In the genomic region with DNA sequence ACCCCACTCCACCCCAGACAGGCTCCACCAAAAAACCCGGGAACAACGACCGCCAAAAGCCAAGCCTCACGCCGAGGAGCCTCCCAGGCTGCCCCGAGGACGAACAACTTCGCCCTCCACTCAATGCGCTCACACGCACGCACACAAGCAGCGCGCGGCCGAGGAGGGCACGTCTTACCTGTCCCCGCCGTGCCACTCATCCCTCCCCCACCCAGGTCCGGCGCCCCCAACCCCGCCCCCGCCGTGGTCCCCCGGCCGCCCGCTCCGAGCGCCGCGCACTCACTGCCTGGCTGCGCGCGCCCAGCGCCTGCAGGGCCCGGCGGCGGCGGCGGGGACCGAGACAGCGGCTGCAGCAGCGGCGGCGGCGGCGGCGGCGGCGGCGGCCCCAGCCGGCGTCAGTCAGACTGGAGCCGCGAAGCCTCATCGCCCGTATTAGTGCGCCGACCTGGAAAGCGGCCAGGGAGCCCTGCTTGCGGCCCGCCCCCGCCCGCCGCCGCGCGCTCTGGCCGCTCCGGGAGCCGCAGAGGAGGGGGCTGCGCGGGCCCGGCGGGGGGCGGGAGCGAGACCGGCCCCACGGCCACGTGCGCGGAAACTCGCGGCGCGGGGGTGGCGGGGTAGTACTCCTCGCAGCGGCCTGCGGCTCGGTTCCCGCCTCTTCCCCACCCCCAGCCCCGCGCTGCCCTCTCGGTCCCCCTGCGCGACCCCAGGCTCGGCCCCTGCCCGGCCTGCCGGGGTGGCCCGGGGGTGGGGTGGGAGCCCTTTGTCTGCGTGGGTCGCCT, we compare ENCODE assay signal across 8 cellular contexts. TPM values are rescaled to one million over a fixed set of nuclear protein-coding genes. Genes with fewer than 3 reads are reported as not detected.
DNase-seq lines count a peak whose midpoint lies in the region; ATAC-seq lines count a peak whose summit lies in the region.

Gene SMAD9 (minus strand): TSS at position 406 of the 779 bp plus-strand sequence. CDS start 40,549 bp downstream, outside the sequence.

- no peak within 1 kb of the TSS for H3K27ac ChIP-seq in Karpas-422 (ENCODE audit: low read length)

- H3K4me2 ChIP-seq in Karpas-422 (ENCODE audit: low read depth, low read length, poor library complexity, severe bottlenecking): no peak within 1 kb of the TSS

- no peaks in the 10 kb centered on the region for H3K9me2 ChIP-seq in Karpas-422 (replicated peaks; ENCODE audit: insufficient read depth, low read length)

- no peak within 1 kb of the TSS for H3K9ac ChIP-seq in Karpas-422 (ENCODE audit: low read length)

- peak; percentile 32 to 55 for ATAC-seq in activated CD4-positive, CD25-positive, alpha-beta regulatory T cell treated with anti-CD3 and anti-CD28 coated beads, Interleukin-2, amount 50 U/mL, for 24 hours
- peak; percentile 57 for ATAC-seq in HG02588 (IDR thresholded peaks at IDR 0.05; ENCODE audit: unreplicated experiment)

- peaks cover 26% of the 10 kb centered on the region for H3K27me3 ChIP-seq in neuron (ENCODE audit: insufficient read depth, low read length)
- H3K27me3 ChIP-seq in Karpas-422 (ENCODE audit: low read length): no peaks in the 10 kb centered on the region

- H2AFZ ChIP-seq in neuron (ENCODE audit: low read depth, low read length) (peak within 1 kb of the TSS; percentile 66), Karpas-422 (ENCODE audit: low read length) (no peak within 1 kb of the TSS)

- no peaks in the 10 kb centered on the region for H3K79me2 ChIP-seq in Karpas-422 (ENCODE audit: low read length)

- DNase-seq in activated CD4-positive, CD25-positive, alpha-beta regulatory T cell (lab: John Stamatoyannopoulos, UW): no peak
- DNase-seq in NCI-H2107 treated with DMSO at 0.1 percent for 48 hours (lab: John Stamatoyannopoulos, UW; ENCODE audit: unreplicated experiment) (peak; percentile 52), glomerular visceral epithelial cell (ENCODE audit: extremely low spot score) (peak; percentile 62), Karpas-422 (no peak)
- peak; percentile 14 for DNase-seq in activated naive CD4-positive, alpha-beta T cell treated with anti-CD3 and anti-CD28 coated beads, Interleukin-2, amount 50 U/mL, for 16 hours

- H3K4me1 ChIP-seq in neuron (ENCODE audit: insufficient read depth, low read length) (peaks cover 25% of the 10 kb centered on the region), Karpas-422 (ENCODE audit: low read length) (peaks cover 9% of the 10 kb centered on the region)

- H3K9me3 ChIP-seq in neuron (ENCODE audit: low read length) (no peaks in the 10 kb centered on the region), Karpas-422 (ENCODE audit: low read length) (no peaks in the 10 kb centered on the region)

- H3K36me3 ChIP-seq in neuron (ENCODE audit: insufficient read depth, low read length) (no peaks in the 10 kb centered on the region), Karpas-422 (ENCODE audit: insufficient read depth, low read length) (no peaks in the 10 kb centered on the region)

- no peaks in the 10 kb centered on the region for H4K20me1 ChIP-seq in Karpas-422 (ENCODE audit: insufficient read depth, low read depth, low read length)

- H3K4me3 ChIP-seq in neuron (ENCODE audit: low read length) (peak within 1 kb of the TSS; percentile 55), Karpas-422 (ENCODE audit: low read length) (no peak within 1 kb of the TSS)

RNA-seq across cellular contexts. Expression of gene SMAD9, which starts in this region (rescaled TPM):
- total RNA-seq in Karpas-422 (2014; rRNA removed; shearing (Covaris generic); ENCODE audit: low replicate concordance): 0.19 TPM in 1 of 2 replicates, not detected in the other

Comparison
In these comparisons a context has a peak if more than half of its experiments do, and no peak if none do; other contexts are left out.
1. DNase-seq: peak in NCI-H2107 treated with DMSO at 0.1 percent for 48 hours (single experiment), activated naive CD4-positive, alpha-beta T cell treated with anti-CD3 and anti-CD28 coated beads, Interleukin-2, amount 50 U/mL, for 16 hours (single experiment) and glomerular visceral epithelial cell (single experiment); none in activated CD4-positive, CD25-positive, alpha-beta regulatory T cell (0 of 4) and Karpas-422 (single experiment).